In genomic region chr16:14742269-14743128, GRCh38 we compare ENCODE assay signal across 9 cellular contexts. TPM values are rescaled to one million over a fixed set of nuclear protein-coding genes. Genes with fewer than 3 reads are reported as not detected.
DNase-seq lines count a peak whose midpoint lies in the region; ATAC-seq and TF ChIP-seq lines count a peak whose summit lies in the region.
"Not testable (repeated sequence)": the region's sequence is repeated elsewhere in the genome, so short reads cannot be mapped to it uniquely, and the experiment has no call there.
"Had no signal": no experiment of that assay in that cellular context is flagged by ENCODE, and none has a peak within 500 bp of the region (broad histone marks: within the 10 kb centered on the region; RNA-seq: fewer than 3 reads in every experiment).

TSS of gene NPIPA2 (plus strand) at chr16:14742533. CDS start at chr16:14748066, 5,533 bp downstream.

- not testable (repeated sequence) for H3K9me3 Mint-ChIP-seq in Calu3 (ENCODE audit: low read depth, unreplicated experiment); activated CD4-positive, alpha-beta T cell treated with anti-CD3 and anti-CD28 coated beads for 36 hours (ENCODE audit: low read depth); glutamatergic neuron (ENCODE audit: unreplicated experiment)

- H3K27me3 Mint-ChIP-seq in Calu3 (ENCODE audit: unreplicated experiment); activated CD4-positive, alpha-beta T cell treated with anti-CD3 and anti-CD28 coated beads for 36 hours; glutamatergic neuron (ENCODE audit: unreplicated experiment): not testable (repeated sequence)

- POLR2A ChIA-PET in activated CD4-positive, alpha-beta T cell treated with anti-CD3 and anti-CD28 coated beads for 36 hours (lab: Charles Lee) = not testable (repeated sequence)

- DNase-seq in Calu3; activated CD4-positive, alpha-beta T cell treated with anti-CD3 and anti-CD28 coated beads for 36 hours; glutamatergic neuron; omental fat pad (ENCODE audit: low spot score): not testable (repeated sequence)

- not testable (repeated sequence) for H3K27ac Mint-ChIP-seq in Calu3 (ENCODE audit: unreplicated experiment); activated CD4-positive, alpha-beta T cell treated with anti-CD3 and anti-CD28 coated beads for 36 hours; glutamatergic neuron (ENCODE audit: unreplicated experiment)

- CTCF ChIA-PET in Calu3 (lab: Charles Lee); activated CD4-positive, alpha-beta T cell treated with anti-CD3 and anti-CD28 coated beads for 36 hours (lab: Charles Lee): not testable (repeated sequence)

- intact Hi-C loops in Calu3 (cut with micrococcal nuclease; ENCODE audit: unreplicated experiment); activated CD4-positive, alpha-beta T cell treated with anti-CD3 and anti-CD28 coated beads for 36 hours (cut with DNase I, micrococcal nuclease): not testable (repeated sequence)

- H3K4me1 Mint-ChIP-seq in Calu3 (ENCODE audit: low read depth, unreplicated experiment); activated CD4-positive, alpha-beta T cell treated with anti-CD3 and anti-CD28 coated beads for 36 hours; glutamatergic neuron (ENCODE audit: low read depth, unreplicated experiment): not testable (repeated sequence)

- not testable (repeated sequence) for TF ChIP-seq CTCF in Calu3 (IDR thresholded peaks at IDR 0.05; ENCODE audit: unreplicated experiment); glutamatergic neuron (IDR thresholded peaks at IDR 0.05; ENCODE audit: partially characterized antibody, unreplicated experiment); omental fat pad (IDR thresholded peaks at IDR 0.05)

- BruUV-seq in Calu3 (replicated peaks; lab: Mats Ljungman, UMichigan) = TSS peak; percentile 88

- not testable (repeated sequence) for H3K36me3 Mint-ChIP-seq in Calu3 (ENCODE audit: insufficient read depth, unreplicated experiment); activated CD4-positive, alpha-beta T cell treated with anti-CD3 and anti-CD28 coated beads for 36 hours (ENCODE audit: low read depth); glutamatergic neuron (ENCODE audit: unreplicated experiment)

- ATAC-seq in GM19035 (IDR thresholded peaks at IDR 0.05; ENCODE audit: unreplicated experiment) (peak; percentile 98), GM21529 (IDR thresholded peaks at IDR 0.05; ENCODE audit: unreplicated experiment) (peak; percentile 98), HG02885 (IDR thresholded peaks at IDR 0.05; ENCODE audit: poor library complexity, unreplicated experiment) (peak; percentile 96), HG03378 (IDR thresholded peaks at IDR 0.05; ENCODE audit: unreplicated experiment) (peak; percentile 91), omental fat pad (ENCODE audit: low FRiP score) (peak; percentile 100)
- peak; percentile 100 for ATAC-seq in activated CD4-positive, alpha-beta T cell treated with anti-CD3 and anti-CD28 coated beads for 36 hours

- H3K4me3 Mint-ChIP-seq in Calu3 (ENCODE audit: low read depth, unreplicated experiment); activated CD4-positive, alpha-beta T cell treated with anti-CD3 and anti-CD28 coated beads for 36 hours; glutamatergic neuron (ENCODE audit: unreplicated experiment): not testable (repeated sequence)

RNA-seq across cellular contexts. Expression of gene NPIPA2, which starts in this region (rescaled TPM):
- not detected in 2 replicates for total RNA-seq in Calu3 (2022)
- 1 to 10 TPM; 1.8 to 2.1 TPM for total RNA-seq in activated CD4-positive, alpha-beta T cell treated with anti-CD3 and anti-CD28 coated beads for 36 hours
- 21.2 TPM for total RNA-seq in glutamatergic neuron (ENCODE audit: unreplicated experiment)
- 1 to 10 TPM in 1 of 4 donors, not detected in 3; 2.3 TPM for total RNA-seq in omental fat pad
- total RNA-seq: HT-29 had no signal
